In the genomic region with DNA sequence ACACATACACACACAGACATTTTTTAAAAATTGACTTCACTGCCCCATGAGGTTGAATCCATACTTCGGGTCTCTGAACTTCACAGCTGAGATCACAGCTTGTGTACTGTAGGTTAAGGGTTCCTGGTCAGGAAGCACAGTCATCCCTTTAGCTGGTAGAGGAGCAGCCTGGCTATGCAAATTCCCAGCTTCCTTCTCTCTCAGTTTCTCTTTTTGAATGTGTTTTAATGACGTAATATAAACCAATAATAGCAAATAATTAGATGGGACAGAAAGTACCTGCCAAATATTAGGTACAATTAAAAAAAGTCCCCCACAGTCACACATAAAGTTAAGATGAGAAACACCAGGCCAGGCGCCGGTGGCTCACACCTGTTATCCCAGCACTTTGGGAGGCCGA, we compare ENCODE assay signal across 16 cellular contexts.
DNase-seq lines count a peak whose midpoint lies in the region; ATAC-seq, FAIRE-seq and TF ChIP-seq lines count a peak whose summit lies in the region.
"Had no signal": no experiment of that assay in that cellular context is flagged by ENCODE, and none has a peak within 500 bp of the region (broad histone marks: within the 10 kb centered on the region; RNA-seq: fewer than 3 reads in every experiment).

No MANE protein-coding gene starts in this region.

- intact Hi-C loops in natural killer cell (cut with micrococcal nuclease), result no loop called here

- H3K36me3 Mint-ChIP-seq in natural killer cell, result no peaks in the 10 kb centered on the region
- H3K36me3 Mint-ChIP-seq in activated naive CD8-positive, alpha-beta T cell treated with anti-CD3 and anti-CD28 coated beads for 36 hours, result no peaks in the 10 kb centered on the region

- TF ChIP-seq CTCF in 22Rv1 (IDR thresholded peaks at IDR 0.05) (no peak), VCaP (conservative IDR thresholded peaks at IDR 0.05) (no peak), natural killer cell (IDR thresholded peaks at IDR 0.05) (no peak)

- no peaks in the 10 kb centered on the region for H3K4me1 Mint-ChIP-seq in natural killer cell
- H3K4me1 Mint-ChIP-seq in activated naive CD8-positive, alpha-beta T cell treated with anti-CD3 and anti-CD28 coated beads for 36 hours, result no peaks in the 10 kb centered on the region
- H3K4me1 Mint-ChIP-seq: H9 had no signal

- no peak overlapping the region for H3K27ac Mint-ChIP-seq in natural killer cell
- H3K27ac Mint-ChIP-seq in activated naive CD8-positive, alpha-beta T cell treated with anti-CD3 and anti-CD28 coated beads for 36 hours, result no peak overlapping the region
- H3K27ac Mint-ChIP-seq: H9 had no signal

- peaks cover 3 to 12% of the 10 kb centered on the region in 2 donors for H3K9me3 Mint-ChIP-seq in natural killer cell
- no peaks in the 10 kb centered on the region for H3K9me3 Mint-ChIP-seq in activated naive CD8-positive, alpha-beta T cell treated with anti-CD3 and anti-CD28 coated beads for 36 hours

- DNase-seq in GM19239 (ENCODE audit: insufficient read length, low spot score) (no peak), natural killer cell (no peak), UCSD-AML1 (lab: John Stamatoyannopoulos, UW; ENCODE audit: unreplicated experiment) (no peak)
- DNase-seq in activated naive CD8-positive, alpha-beta T cell treated with anti-CD3 and anti-CD28 coated beads for 36 hours, result no peak
- DNase-seq: C1 segment of cervical spinal cord, DMS 273 treated with DMSO at 0.1 percent for 48 hours, H9, IMR-90, NCI-H1417, NCI-H2029 treated with DMSO at 0.1 percent for 48 hours, NCI-H510A treated with DMSO at 0.1 percent for 48 hours, SHP77 treated with DMSO at 0.1 percent for 48 hours had no signal

- ATAC-seq in HG02938 (IDR thresholded peaks at IDR 0.05; ENCODE audit: unreplicated experiment), result peak; percentile 57
- ATAC-seq in natural killer cell, result no peak
- ATAC-seq in HG03439 (IDR thresholded peaks at IDR 0.05; ENCODE audit: unreplicated experiment), result no peak

- FAIRE-seq in GM19239 (lab: Jason Lieb, UNC), result peak; percentile 11

- H3K4me3 Mint-ChIP-seq in natural killer cell, result no peak overlapping the region
- H3K4me3 Mint-ChIP-seq in activated naive CD8-positive, alpha-beta T cell treated with anti-CD3 and anti-CD28 coated beads for 36 hours, result no peak overlapping the region
- H3K4me3 Mint-ChIP-seq: H9 had no signal

- H3K27me3 Mint-ChIP-seq in natural killer cell (ENCODE audit: low read depth in 2 of 2), result no peaks in the 10 kb centered on the region
- H3K27me3 Mint-ChIP-seq in activated naive CD8-positive, alpha-beta T cell treated with anti-CD3 and anti-CD28 coated beads for 36 hours, result no peaks in the 10 kb centered on the region

- H3K27ac ChIP-seq in 22Rv1 (peak overlapping the region; percentile 92; the same call in 1 of the 2 replicates), VCaP (peak overlapping the region; percentile 96)
